In the genomic region with DNA sequence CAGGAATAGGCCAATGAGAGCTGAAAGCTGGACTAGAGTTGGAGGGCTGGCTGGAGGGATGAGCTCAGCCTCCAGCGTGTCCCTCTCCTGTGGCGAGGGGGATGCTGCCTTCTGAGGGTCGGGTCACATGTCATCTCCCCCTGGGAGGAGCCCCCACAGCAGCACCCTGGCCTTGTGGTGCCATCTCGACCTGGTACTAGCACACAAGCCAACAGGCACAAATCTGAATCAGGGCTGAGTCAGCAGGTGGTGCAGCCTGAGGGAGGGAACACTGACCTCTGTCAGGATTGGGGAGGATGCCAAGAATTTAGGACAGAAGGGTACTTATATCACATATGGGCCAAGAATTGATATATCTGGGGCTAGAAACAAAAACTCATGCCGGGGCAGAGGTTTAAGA, we compare ENCODE assay signal across 14 cellular contexts.
DNase-seq lines count a peak whose midpoint lies in the region; ATAC-seq and TF ChIP-seq lines count a peak whose summit lies in the region.
"Had no signal": no experiment of that assay in that cellular context is flagged by ENCODE, and none has a peak within 500 bp of the region (broad histone marks: within the 10 kb centered on the region; RNA-seq: fewer than 3 reads in every experiment).

No MANE protein-coding gene starts in this region.

- H4K8ac ChIP-seq in H9 (replicated peaks; ENCODE audit: insufficient read length, low read depth, low read length), result no peak overlapping the region

- H2AFZ ChIP-seq in mammary epithelial cell (ENCODE audit: low read depth, low read length) (no peak overlapping the region), H9 (ENCODE audit: low read length) (no peak overlapping the region)
- H2AFZ ChIP-seq: parathyroid adenoma had no signal

- H3K27me3 ChIP-seq in MG63 (no peaks in the 10 kb centered on the region), mammary epithelial cell (ENCODE audit: insufficient read depth, low read length) (no peaks in the 10 kb centered on the region), H9 (ENCODE audit: insufficient read depth, low read length) (no peaks in the 10 kb centered on the region)
- H3K27me3 ChIP-seq: SJSA1 had no signal

- no TSS peak for BruUV-seq in mammary epithelial cell (replicated peaks; lab: Mats Ljungman, UMichigan)

- H3K27ac ChIP-seq in mammary epithelial cell (ENCODE audit: insufficient read depth, low read depth, low read length), result no peak overlapping the region
- H3K27ac ChIP-seq in H9 (ENCODE audit: insufficient read length, low read depth, low read length), result no peak overlapping the region
- H3K27ac ChIP-seq: parathyroid adenoma, SJSA1 had no signal

- no peak for DNase-seq in T-helper 2 cell treated with Interferon-gamma antibody and Interleukin-4, amounts not matched to agents 5 μg/mL and 100 μg/mL, for 36 hours (ENCODE audit: low spot score)
- no peak for DNase-seq in T-helper 2 cell
- peak; percentile 20 for DNase-seq in MG63
- peak; percentile 1 for DNase-seq in mammary epithelial cell
- no peak for DNase-seq in natural killer cell
- DNase-seq in islet precursor cell, result no peak
- DNase-seq in H9, result no peak
- DNase-seq: erythroblast, hypothalamus, NCI-H748 treated with DMSO at 0.1 percent for 48 hours, trophoblast cell had no signal

- H3K4me2 ChIP-seq in mammary epithelial cell (ENCODE audit: insufficient read depth, low read depth, low read length), result no peak overlapping the region
- H3K4me2 ChIP-seq in H9 (ENCODE audit: insufficient read depth, insufficient read length, low read length), result no peak overlapping the region

- H2AK5ac ChIP-seq in H9 (ENCODE audit: insufficient read length, low read length), result no peak overlapping the region

- H3K9me3 ChIP-seq in MG63, result no peaks in the 10 kb centered on the region
- H3K9me3 ChIP-seq in mammary epithelial cell (replicated peaks; ENCODE audit: insufficient read depth, low read length), result peaks cover 30% of the 10 kb centered on the region
- H3K9me3 ChIP-seq in H9 (ENCODE audit: control insufficient read depth, low read depth, low read length), result no peaks in the 10 kb centered on the region
- H3K9me3 ChIP-seq: SJSA1 had no signal

- ATAC-seq in natural killer cell (no peak), GM19463 (IDR thresholded peaks at IDR 0.05; ENCODE audit: unreplicated experiment) (no peak)

- H3K14ac ChIP-seq in H9 (ENCODE audit: insufficient read depth, low read length), result no peak overlapping the region

- H3K9ac ChIP-seq in mammary epithelial cell (ENCODE audit: insufficient read depth, low read length) (no peak overlapping the region), H9 (ENCODE audit: extremely low read depth, insufficient read length, low read length) (no peak overlapping the region)
- H3K9ac ChIP-seq: parathyroid adenoma had no signal

- CTCF ChIA-PET in mammary epithelial cell (lab: Charles Lee; ENCODE audit: low non-redundant PET), result no interaction called here

- H4K20me1 ChIP-seq in mammary epithelial cell (ENCODE audit: insufficient read depth, low read length) (no peaks in the 10 kb centered on the region), H9 (ENCODE audit: control insufficient read depth, insufficient read depth, insufficient read length) (no peaks in the 10 kb centered on the region)

- H3K18ac ChIP-seq in H9 (ENCODE audit: insufficient read length, low read depth, low read length), result no peak overlapping the region

- no peaks in the 10 kb centered on the region for H3K4me1 ChIP-seq in mammary epithelial cell (ENCODE audit: insufficient read depth, low read length)
- no peaks in the 10 kb centered on the region for H3K4me1 ChIP-seq in H9 (ENCODE audit: insufficient read depth, low read length)
- H3K4me1 ChIP-seq: parathyroid adenoma, SJSA1 had no signal

- H3K4me1 Mint-ChIP-seq in T-helper 2 cell treated with Interferon-gamma antibody and Interleukin-4, amounts not matched to agents 5 μg/mL and 100 μg/mL, for 36 hours (ENCODE audit: low read depth), result peaks cover 6% of the 10 kb centered on the region
- H3K4me1 Mint-ChIP-seq in natural killer cell (peaks cover 69 to 79% of the 10 kb centered on the region in 2 donors), H9 (no peaks in the 10 kb centered on the region)

- no peaks in the 10 kb centered on the region for H3K36me3 ChIP-seq in MG63
- H3K36me3 ChIP-seq in mammary epithelial cell (ENCODE audit: insufficient read depth, low read length), result no peaks in the 10 kb centered on the region
- H3K36me3 ChIP-seq: SJSA1 had no signal

- no peak overlapping the region for H3K4me3 ChIP-seq in MG63
- H3K4me3 ChIP-seq in mammary epithelial cell (replicated peaks in 1 of 3; ENCODE audit: insufficient read depth in 1 of 3, low read depth in 2 of 3, low read length in 3 of 3), result no peak overlapping the region
- H3K4me3 ChIP-seq: SJSA1 had no signal

- H3K27me3 Mint-ChIP-seq in T-helper 2 cell treated with Interferon-gamma antibody and Interleukin-4, amounts not matched to agents 5 μg/mL and 100 μg/mL, for 36 hours (ENCODE audit: low read depth), result no peaks in the 10 kb centered on the region
- no peaks in the 10 kb centered on the region for H3K27me3 Mint-ChIP-seq in natural killer cell (ENCODE audit: low read depth in 2 of 2)
- no peaks in the 10 kb centered on the region for H3K27me3 Mint-ChIP-seq in H9 (ENCODE audit: low read depth)

- H3K79me2 ChIP-seq in mammary epithelial cell (ENCODE audit: insufficient read depth, low read length), result no peaks in the 10 kb centered on the region
- no peaks in the 10 kb centered on the region for H3K79me2 ChIP-seq in H9 (ENCODE audit: insufficient read depth, low read length)
- H3K79me2 ChIP-seq: parathyroid adenoma had no signal

- no peak overlapping the region for H3K4ac ChIP-seq in H9 (ENCODE audit: low read depth, low read length)

- H3K79me1 ChIP-seq in H9 (ENCODE audit: insufficient read depth, low read depth, low read length, poor library complexity, severe bottlenecking), result no peaks in the 10 kb centered on the region

- H2BK15ac ChIP-seq in H9 (ENCODE audit: low read depth, low read length), result no peak overlapping the region

- H3K9me3 Mint-ChIP-seq in T-helper 2 cell treated with Interferon-gamma antibody and Interleukin-4, amounts not matched to agents 5 μg/mL and 100 μg/mL, for 36 hours, result no peaks in the 10 kb centered on the region
- H3K9me3 Mint-ChIP-seq in natural killer cell (no peaks in the 10 kb centered on the region), H9 (no peaks in the 10 kb centered on the region)

- in situ Hi-C loops in mammary epithelial cell (cut with MboI; ENCODE audit: low sequenced_read_pairs in 2 of 2), result no loop called here

- TF ChIP-seq CTCF in mammary epithelial cell (conservative IDR thresholded peaks at IDR 0.05 in 1 of 2, IDR thresholded peaks at IDR 0.05 in 1 of 2; ENCODE audit: extremely low read depth in 1 of 2, insufficient read depth in 1 of 2, low read depth in 1 of 2, low read length in 2 of 2) (no peak), natural killer cell (IDR thresholded peaks at IDR 0.05) (no peak), H9 (conservative IDR thresholded peaks at IDR 0.05) (no peak)

- no peak overlapping the region for H2BK20ac ChIP-seq in H9 (ENCODE audit: low read depth, low read length, poor library complexity, severe bottlenecking)

- no peaks in the 10 kb centered on the region for H3K23me2 ChIP-seq in H9 (ENCODE audit: insufficient read length, low read depth, low read length, poor library complexity, severe bottlenecking)

- H2BK5ac ChIP-seq in H9 (ENCODE audit: insufficient read length, low read length), result no peak overlapping the region

- peaks cover 81% of the 10 kb centered on the region for H3K36me3 Mint-ChIP-seq in T-helper 2 cell treated with Interferon-gamma antibody and Interleukin-4, amounts not matched to agents 5 μg/mL and 100 μg/mL, for 36 hours (ENCODE audit: low read depth)
- H3K36me3 Mint-ChIP-seq in natural killer cell, result peaks cover 58% of the 10 kb centered on the region
- H3K36me3 Mint-ChIP-seq in H9 (ENCODE audit: insufficient read depth in 1 of 3, low read depth in 3 of 3), result peaks cover 2 to 22% (median 3%) of the 10 kb centered on the region in 3 experiments; a peak in 4 of 7 replicates

- H3K4me3 Mint-ChIP-seq in T-helper 2 cell treated with Interferon-gamma antibody and Interleukin-4, amounts not matched to agents 5 μg/mL and 100 μg/mL, for 36 hours, result no peak overlapping the region
- peak overlapping the region; percentile 55 for H3K4me3 Mint-ChIP-seq in natural killer cell
- no peak overlapping the region for H3K4me3 Mint-ChIP-seq in H9

- H3T11ph ChIP-seq in H9 (ENCODE audit: low read length), result no peak overlapping the region

- H2BK120ac ChIP-seq in H9 (ENCODE audit: low read depth, low read length, poor library complexity, severe bottlenecking), result no peak overlapping the region

- H3K56ac ChIP-seq in H9 (ENCODE audit: insufficient read length, low read depth, low read length), result no peak overlapping the region

- H2BK12ac ChIP-seq in H9 (ENCODE audit: insufficient read length, low read depth, low read length), result no peak overlapping the region

- no peak overlapping the region for H3K23ac ChIP-seq in H9 (ENCODE audit: insufficient read length, low read depth, low read length)

- intact Hi-C loops in mammary epithelial cell (cut with micrococcal nuclease) (no loop called here), natural killer cell (cut with micrococcal nuclease) (no loop called here)

- peak overlapping the region; percentile 52 for H3K27ac Mint-ChIP-seq in T-helper 2 cell treated with Interferon-gamma antibody and Interleukin-4, amounts not matched to agents 5 μg/mL and 100 μg/mL, for 36 hours
- H3K27ac Mint-ChIP-seq in natural killer cell, result peak overlapping the region; percentile 84 to 86
- H3K27ac Mint-ChIP-seq in H9, result no peak overlapping the region

- dilution Hi-C loops in mammary epithelial cell (cut with HindIII; ENCODE audit: low sequenced_read_pairs), result no loop called here

- 50% methylated on average over 2 of the region's 5 CpGs for WGBS in mammary epithelial cell (ENCODE audit: low coverage, missing lambda C conversion rate)
- no CpG with 5 or more reads among the region's 5 CpGs for WGBS in H9 (ENCODE audit: extremely low coverage, insufficient read length, low lambda C conversion rate)

- no peak overlapping the region for H4K91ac ChIP-seq in H9 (ENCODE audit: insufficient read length, low read depth, low read length)

- no peak overlapping the region for H4K5ac ChIP-seq in H9 (ENCODE audit: insufficient read length, low read depth, low read length)

Comparison
In these comparisons a context has a peak if more than half of its experiments do, and no peak if none do; other contexts are left out.
1. DNase-seq: peak in MG63 (single experiment) and mammary epithelial cell (single experiment); none in T-helper 2 cell treated with Interferon-gamma antibody and Interleukin-4, amounts not matched to agents 5 μg/mL and 100 μg/mL, for 36 hours (single experiment), T-helper 2 cell (0 of 5), natural killer cell (single experiment), islet precursor cell (single experiment) and H9 (single experiment).
2. H3K27ac Mint-ChIP-seq: peak in T-helper 2 cell treated with Interferon-gamma antibody and Interleukin-4, amounts not matched to agents 5 μg/mL and 100 μg/mL, for 36 hours (single experiment) and natural killer cell (2 of 2); none in H9 (0 of 3).